9 cellular contexts compared by ENCODE assay signal in the genomic region with DNA sequence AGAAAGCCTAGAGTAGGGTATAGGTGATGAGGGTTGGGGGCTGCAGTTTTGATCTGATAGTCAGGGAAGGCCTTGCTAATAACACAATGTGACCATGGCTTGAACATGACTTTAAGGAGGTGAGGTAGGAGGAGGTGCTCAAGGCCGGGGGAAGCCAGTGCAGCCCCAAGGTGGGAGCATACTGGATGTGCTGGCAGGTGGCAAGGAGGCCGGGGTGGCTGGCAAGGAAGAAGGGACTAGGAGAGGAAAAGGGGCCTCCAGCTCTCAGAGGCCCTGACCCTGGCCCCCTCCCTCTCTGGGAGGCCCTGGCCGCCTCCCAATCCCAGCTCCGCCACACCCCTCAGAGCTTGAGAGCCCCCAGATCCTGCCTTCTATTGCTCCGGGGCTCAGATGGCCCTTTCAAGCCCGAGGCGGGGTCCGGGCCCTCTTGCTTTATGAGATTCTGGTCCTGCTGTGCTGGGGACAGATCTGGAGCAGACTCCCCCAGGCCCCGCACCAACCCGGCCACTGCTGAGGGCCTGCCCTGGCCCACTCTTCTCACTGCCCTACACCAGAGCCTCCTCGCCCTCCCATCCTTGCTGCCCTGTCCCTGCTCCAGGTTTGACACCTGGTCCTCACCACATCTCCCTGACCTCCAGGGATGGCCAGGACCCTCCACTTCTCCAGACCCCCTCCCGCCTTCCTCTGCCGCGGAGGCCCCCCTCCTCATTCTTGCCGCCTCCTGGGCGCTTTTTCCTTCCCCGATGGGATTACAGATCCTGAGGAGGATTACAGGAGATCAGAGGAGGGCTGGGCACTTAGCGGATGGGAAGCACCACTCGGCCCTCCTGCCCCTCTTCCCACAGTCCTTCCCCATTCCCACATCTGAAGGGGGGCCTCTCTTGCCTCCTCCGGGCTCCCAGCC. TPM values are rescaled to one million over a fixed set of nuclear protein-coding genes. Genes with fewer than 3 reads are reported as not detected.
DNase-seq lines count a peak whose midpoint lies in the region; ATAC-seq and TF ChIP-seq lines count a peak whose summit lies in the region.
"Had no signal": no experiment of that assay in that cellular context is flagged by ENCODE, and none has a peak within 500 bp of the region (broad histone marks: within the 10 kb centered on the region; RNA-seq: fewer than 3 reads in every experiment).

No MANE protein-coding gene starts in this region.

- peaks cover 0 to 38% (median 3%) of the 10 kb centered on the region in 4 donors for H3K27me3 ChIP-seq in esophagus muscularis mucosa
- peaks cover 0 to 11% (median 8%) of the 10 kb centered on the region in 3 donors for H3K27me3 ChIP-seq in psoas muscle (ENCODE audit: insufficient read depth in 3 of 3, low read length in 2 of 3)

- DNase-seq in GM12864 (ENCODE audit: low read depth) (no peak), RWPE1 (ENCODE audit: low spot score) (no peak), esophagus muscularis mucosa (ENCODE audit: extremely low spot score) (no peak), psoas muscle (no peak), NCI-H1105 treated with DMSO at 0.1 percent for 48 hours (lab: John Stamatoyannopoulos, UW) (no peak), SHP77 treated with DMSO at 0.1 percent for 48 hours (lab: John Stamatoyannopoulos, UW) (no peak)

- no peak for TF ChIP-seq EP300 in esophagus muscularis mucosa (IDR thresholded peaks at IDR 0.05)

- intact Hi-C loops in esophagus muscularis mucosa (cut with DNase I) (loop anchor here (10.0 kb wide), 1 partner anchor 149 kb away; the partner anchor contains the start of gene POLD4), psoas muscle (cut with DNase I) (no loop called here)

- TF ChIP-seq CTCF in GM12864 (IDR thresholded peaks at IDR 0.05; ENCODE audit: low read depth, low read length, missing control alignments) (no peak), RWPE1 (conservative IDR thresholded peaks at IDR 0.05; ENCODE audit: low read depth) (no peak), esophagus muscularis mucosa (IDR thresholded peaks at IDR 0.05) (no peak), psoas muscle (IDR thresholded peaks at IDR 0.05) (no peak)

- H3K4me3 ChIP-seq in GM12864 (ENCODE audit: low read depth, low read length) = peak overlapping the region; percentile 76
- peak overlapping the region; percentile 55 to 64 (median 60) for H3K4me3 ChIP-seq in esophagus muscularis mucosa
- peak overlapping the region; percentile 90 for H3K4me3 ChIP-seq in psoas muscle

- 86% methylated on average over 19 of the region's 20 CpGs for WGBS in esophagus muscularis mucosa
- 80 to 83% (median 83%) methylated on average over 16 to 20 of the region's 20 CpGs for WGBS in psoas muscle, 3 donors

- H3K9me3 ChIP-seq in esophagus muscularis mucosa (no peaks in the 10 kb centered on the region), psoas muscle (no peaks in the 10 kb centered on the region)

- TF ChIP-seq POLR2A in esophagus muscularis mucosa (IDR thresholded peaks at IDR 0.05; ENCODE audit: low read depth) = no peak

- ATAC-seq in psoas muscle (no peak), GM18502 (IDR thresholded peaks at IDR 0.05; ENCODE audit: poor library complexity, unreplicated experiment) (no peak), HG03139 (IDR thresholded peaks at IDR 0.05; ENCODE audit: unreplicated experiment) (no peak)

- peaks cover 0 to 46% (median 23%) of the 10 kb centered on the region in 4 donors for H3K36me3 ChIP-seq in esophagus muscularis mucosa
- peaks cover 0 to 11% of the 10 kb centered on the region in 2 donors for H3K36me3 ChIP-seq in psoas muscle (ENCODE audit: insufficient read depth in 1 of 2, low read depth in 1 of 2)

- H3K4me1 ChIP-seq in esophagus muscularis mucosa (peaks cover 27 to 52% (median 47%) of the 10 kb centered on the region in 4 donors), psoas muscle (peaks cover 27% of the 10 kb centered on the region)

- H3K27ac ChIP-seq in RWPE1 = peak overlapping the region; percentile 100
- H3K27ac ChIP-seq in esophagus muscularis mucosa (replicated peaks in 1 of 4) = no peak overlapping the region
- H3K27ac ChIP-seq in psoas muscle = no peak overlapping the region

- CTCF ChIA-PET in RWPE1 (lab: Yijun Ruan, JAX) = no interaction called here

- POLR2A ChIA-PET in RWPE1 (lab: Yijun Ruan, JAX; ENCODE audit: low non-redundant PET) = no interaction called here

RNA-seq across cellular contexts. Expression of gene PITPNM1, which starts 1.8 kb away (rescaled TPM):
- total RNA-seq in esophagus muscularis mucosa = 10 to 100 TPM; 11.6 to 23.6 (median 15.3) TPM
- 10 to 100 TPM in 2 of 4 donors, 1 to 10 TPM in 2; 6.7 to 16.1 (median 9.6) TPM for total RNA-seq in psoas muscle
- polyA plus RNA-seq in psoas muscle = 10 to 100 TPM in 1 of 3 donors, 1 to 10 TPM in 2; 2.3 to 11.3 (median 5.1) TPM

RNA-seq across cellular contexts. Expression of gene CDK2AP2, which starts 4.6 kb away (rescaled TPM):
- 100 to 1,000 TPM in 1 of 4 donors, 10 to 100 TPM in 3; 61.0 to 111 (median 67.8) TPM for total RNA-seq in esophagus muscularis mucosa
- total RNA-seq in psoas muscle = 10 to 100 TPM; 16.3 to 18.5 (median 18.1) TPM
- 10 to 100 TPM; 31.9 to 72.3 (median 48.0) TPM for polyA plus RNA-seq in psoas muscle

RNA-seq across cellular contexts. Expression of gene CABP2, which starts 19.9 kb away (rescaled TPM):
- total RNA-seq in esophagus muscularis mucosa (not detected), psoas muscle (not detected)
- polyA plus RNA-seq in psoas muscle = not detected
- total RNA-seq: glomerular endothelial cell had no signal

RNA-seq across cellular contexts. Expression of gene AIP, which starts 20.5 kb away (rescaled TPM):
- total RNA-seq in esophagus muscularis mucosa = 100 to 1,000 TPM in 3 of 4 donors, 10 to 100 TPM in 1; 68.1 to 121 (median 108) TPM
- 10 to 100 TPM; 25.3 to 42.7 (median 29.9) TPM for total RNA-seq in psoas muscle
- polyA plus RNA-seq in psoas muscle = 10 to 100 TPM; 57.4 to 71.5 (median 57.7) TPM

RNA-seq across cellular contexts. Expression of gene TMEM134, which starts 34.3 kb away (rescaled TPM):
- total RNA-seq in esophagus muscularis mucosa (10 to 100 TPM; 36.1 to 48.7 (median 46.2) TPM), psoas muscle (10 to 100 TPM; 57.1 to 83.2 (median 66.2) TPM)
- polyA plus RNA-seq in psoas muscle = 100 to 1,000 TPM in 1 of 3 donors, 10 to 100 TPM in 2; 81.7 to 121 (median 87.8) TPM
